Comparison of ENCODE assay signal across 1 cellular context in the genomic region with DNA sequence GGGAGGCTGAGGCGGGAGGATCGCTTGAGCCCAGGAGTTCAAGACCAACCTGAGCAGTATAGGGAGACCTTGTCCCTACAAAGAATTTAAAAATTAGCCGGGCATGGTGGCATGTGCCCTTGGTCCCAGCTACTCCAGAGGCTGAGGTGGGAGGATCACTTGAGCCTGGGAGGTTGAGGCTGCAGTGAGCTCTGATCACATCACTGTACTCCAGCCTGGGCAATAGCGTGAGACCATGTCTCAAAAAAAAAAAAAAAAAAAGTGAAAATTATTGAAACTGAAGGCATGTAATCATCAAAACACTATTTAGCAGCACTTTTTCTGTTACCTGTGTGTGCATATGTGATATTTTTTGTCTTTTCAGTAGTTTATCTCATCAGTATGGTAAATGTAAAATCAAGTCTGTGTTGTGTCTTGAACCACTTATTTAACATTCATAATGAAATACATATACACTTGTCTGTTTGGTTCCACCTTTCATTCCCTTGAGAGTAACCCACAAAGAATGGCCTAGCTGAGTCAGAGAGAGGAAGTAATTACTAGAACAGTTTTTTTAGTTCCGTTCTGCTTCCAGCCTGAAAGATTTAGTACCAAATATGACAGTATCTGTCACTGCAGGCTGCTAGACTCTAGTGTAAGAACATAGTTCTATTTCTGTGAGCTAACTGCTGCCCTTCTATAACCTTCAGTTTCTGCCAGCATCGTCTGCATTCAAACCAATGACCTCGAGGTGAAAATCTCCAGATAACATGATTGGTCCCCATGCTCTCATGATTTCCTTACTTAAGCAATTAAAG.
A peak's percentile ranks its signal among the peaks of the same experiment; 100 is the strongest.
TF ChIP-seq lines count a peak whose summit lies in the region.

No MANE protein-coding gene starts in this region.

TF ChIP-seq in K562, 482 proteins besides CTCF, POLR2A, EP300 and RAD21 (continued from another document and continues in another):
- TF ChIP-seq, protein P1, sequence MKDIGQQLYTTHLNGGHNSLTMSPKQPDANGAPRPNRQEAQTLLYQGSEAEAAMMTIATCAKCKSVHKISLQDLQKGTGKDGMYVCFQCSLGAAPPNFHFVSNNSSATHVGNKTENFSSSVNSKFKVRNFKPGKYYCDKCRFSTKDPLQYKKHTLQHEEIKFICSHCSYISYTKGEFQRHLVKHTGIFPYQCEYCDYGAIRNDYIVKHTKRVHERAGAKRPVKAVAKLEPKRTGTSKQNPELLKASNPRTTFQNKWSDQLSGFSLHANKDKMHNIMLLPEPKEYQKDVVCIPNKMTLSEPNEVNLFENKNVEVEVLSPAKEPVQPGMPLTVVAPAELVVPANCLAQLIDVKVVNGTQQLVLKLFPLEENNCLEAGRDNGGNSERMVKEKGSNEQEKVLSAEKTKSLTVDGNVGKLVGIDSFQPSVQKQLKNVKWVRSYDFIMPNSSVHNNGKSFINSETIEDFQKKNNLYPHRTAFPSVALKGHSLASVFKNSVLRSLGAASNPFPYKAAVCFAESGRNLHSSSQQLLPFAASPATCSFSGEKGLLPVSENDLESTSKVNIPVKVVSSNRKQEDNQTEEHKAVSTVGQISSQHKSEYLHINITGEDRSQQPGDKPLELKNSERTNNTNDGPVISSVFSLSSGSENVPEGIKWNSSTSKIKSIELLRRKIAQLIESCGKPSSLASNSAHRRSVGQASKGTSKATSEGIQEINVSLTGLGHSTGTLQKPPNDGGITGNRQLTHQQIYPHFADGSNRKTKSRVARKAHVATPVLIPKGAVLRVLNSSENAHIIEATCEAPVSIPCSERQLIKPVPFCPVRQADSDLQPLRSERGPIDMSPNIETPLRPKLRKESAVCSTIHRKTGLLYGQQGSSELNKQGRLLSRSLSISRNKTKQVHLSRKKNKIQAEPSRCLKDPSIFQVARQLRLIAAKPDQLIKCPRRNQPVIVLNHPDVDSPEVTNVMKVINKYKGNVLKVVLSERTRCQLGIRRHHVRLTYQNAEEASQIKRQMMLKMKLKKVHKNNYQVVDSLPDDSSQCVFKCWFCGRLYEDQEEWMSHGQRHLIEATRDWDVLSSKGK (CRISPR knock-in tag; IDR thresholded peaks at IDR 0.05), result no peak
- TF ChIP-seq ZNF41 (CRISPR knock-in tag; conservative IDR thresholded peaks at IDR 0.05) (no peak), CBX5 (IDR thresholded peaks at IDR 0.05; ENCODE audit: borderline replicate concordance, low read depth) (no peak), ZNF316 (IDR thresholded peaks at IDR 0.05) (no peak), ZNF175 (CRISPR knock-in tag; IDR thresholded peaks at IDR 0.05; ENCODE audit: low read depth) (no peak), SIN3A (IDR thresholded peaks at IDR 0.05; ENCODE audit: borderline replicate concordance in 2 of 2, control insufficient read depth in 1 of 2, low read depth in 2 of 2, low read length in 2 of 2) (no peak), BCL6 (CRISPR knock-in tag; IDR thresholded peaks at IDR 0.05) (no peak), TCF3 (CRISPR knock-in tag; IDR thresholded peaks at IDR 0.05) (peak; percentile 88), HDAC3 (IDR thresholded peaks at IDR 0.05; ENCODE audit: borderline replicate concordance, partially characterized antibody) (peak; percentile 31), FOS (IDR thresholded peaks at IDR 0.05; ENCODE audit: extremely low read depth, insufficient read length) (no peak), MED1 (CRISPR knock-in tag; IDR thresholded peaks at IDR 0.05; ENCODE audit: borderline replicate concordance) (no peak), HEY1 (CRISPR knock-in tag; IDR thresholded peaks at IDR 0.05; ENCODE audit: borderline replicate concordance) (no peak), RB1 (IDR thresholded peaks at IDR 0.05; ENCODE audit: low read depth) (no peak), MTA3 (IDR thresholded peaks at IDR 0.05; ENCODE audit: borderline replicate concordance) (no peak), ZNF830 (CRISPR knock-in tag; IDR thresholded peaks at IDR 0.05) (no peak), CBFA2T2 (conservative IDR thresholded peaks at IDR 0.05) (no peak; the same call in 1 of the 2 replicates), ZFP36 (IDR thresholded peaks at IDR 0.05; ENCODE audit: low read depth, low read length, partially characterized antibody) (no peak), POLR2G (IDR thresholded peaks at IDR 0.05; ENCODE audit: low read depth, low read length) (no peak), ZC3H8 (IDR thresholded peaks at IDR 0.05) (no peak), ZNF717 (CRISPR knock-in tag; IDR thresholded peaks at IDR 0.05) (no peak), ERF (CRISPR knock-in tag; IDR thresholded peaks at IDR 0.05) (no peak), MEIS2 (IDR thresholded peaks at IDR 0.05; ENCODE audit: partially characterized antibody) (peak; percentile 99), NFE2 (IDR thresholded peaks at IDR 0.05; ENCODE audit: low read depth) (peak; percentile 55), ELF2 (CRISPR knock-in tag; IDR thresholded peaks at IDR 0.05) (no peak), SMARCC2 (IDR thresholded peaks at IDR 0.05; ENCODE audit: low read depth) (peak; percentile 79; the same call in 1 of the 2 replicates), RBM39 (optimal IDR thresholded peaks at IDR 0.05; ENCODE audit: low read depth, low read length) (no peak), ZNF583 (CRISPR knock-in tag; IDR thresholded peaks at IDR 0.05) (no peak), SMAD1 (IDR thresholded peaks at IDR 0.05; ENCODE audit: low read depth, low read length, partially characterized antibody) (no peak), ARNT (IDR thresholded peaks at IDR 0.05) (peak in 1 of 2 experiments; percentile 57; a peak in 1 of 4 replicates), NCOA2 (IDR thresholded peaks at IDR 0.05; ENCODE audit: partially characterized antibody in 2 of 2) (peak in 1 of 2 experiments; percentile 42), FIP1L1 (IDR thresholded peaks at IDR 0.05; ENCODE audit: low read depth, low read length, poor library complexity, severe bottlenecking) (no peak), RFX7 (CRISPR knock-in tag; IDR thresholded peaks at IDR 0.05) (no peak), HMGN3 (IDR thresholded peaks at IDR 0.05; ENCODE audit: borderline replicate concordance, extremely low read depth, insufficient read length, low read depth, low read length) (no peak), RFX1 (IDR thresholded peaks at IDR 0.05) (no peak), NFATC3 (IDR thresholded peaks at IDR 0.05) (no peak)
- TF ChIP-seq, protein P2, sequence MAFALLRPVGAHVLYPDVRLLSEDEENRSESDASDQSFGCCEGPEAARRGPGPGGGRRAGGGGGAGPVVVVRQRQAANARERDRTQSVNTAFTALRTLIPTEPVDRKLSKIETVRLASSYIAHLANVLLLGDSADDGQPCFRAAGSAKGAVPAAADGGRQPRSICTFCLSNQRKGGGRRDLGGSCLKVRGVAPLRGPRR (CRISPR knock-in tag; IDR thresholded peaks at IDR 0.05), result no peak
- TF ChIP-seq, protein P3, sequence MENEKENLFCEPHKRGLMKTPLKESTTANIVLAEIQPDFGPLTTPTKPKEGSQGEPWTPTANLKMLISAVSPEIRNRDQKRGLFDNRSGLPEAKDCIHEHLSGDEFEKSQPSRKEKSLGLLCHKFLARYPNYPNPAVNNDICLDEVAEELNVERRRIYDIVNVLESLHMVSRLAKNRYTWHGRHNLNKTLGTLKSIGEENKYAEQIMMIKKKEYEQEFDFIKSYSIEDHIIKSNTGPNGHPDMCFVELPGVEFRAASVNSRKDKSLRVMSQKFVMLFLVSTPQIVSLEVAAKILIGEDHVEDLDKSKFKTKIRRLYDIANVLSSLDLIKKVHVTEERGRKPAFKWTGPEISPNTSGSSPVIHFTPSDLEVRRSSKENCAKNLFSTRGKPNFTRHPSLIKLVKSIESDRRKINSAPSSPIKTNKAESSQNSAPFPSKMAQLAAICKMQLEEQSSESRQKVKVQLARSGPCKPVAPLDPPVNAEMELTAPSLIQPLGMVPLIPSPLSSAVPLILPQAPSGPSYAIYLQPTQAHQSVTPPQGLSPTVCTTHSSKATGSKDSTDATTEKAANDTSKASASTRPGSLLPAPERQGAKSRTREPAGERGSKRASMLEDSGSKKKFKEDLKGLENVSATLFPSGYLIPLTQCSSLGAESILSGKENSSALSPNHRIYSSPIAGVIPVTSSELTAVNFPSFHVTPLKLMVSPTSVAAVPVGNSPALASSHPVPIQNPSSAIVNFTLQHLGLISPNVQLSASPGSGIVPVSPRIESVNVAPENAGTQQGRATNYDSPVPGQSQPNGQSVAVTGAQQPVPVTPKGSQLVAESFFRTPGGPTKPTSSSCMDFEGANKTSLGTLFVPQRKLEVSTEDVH (IDR thresholded peaks at IDR 0.05; ENCODE audit: low read depth, partially characterized antibody), result no peak
- TF ChIP-seq, protein P4, sequence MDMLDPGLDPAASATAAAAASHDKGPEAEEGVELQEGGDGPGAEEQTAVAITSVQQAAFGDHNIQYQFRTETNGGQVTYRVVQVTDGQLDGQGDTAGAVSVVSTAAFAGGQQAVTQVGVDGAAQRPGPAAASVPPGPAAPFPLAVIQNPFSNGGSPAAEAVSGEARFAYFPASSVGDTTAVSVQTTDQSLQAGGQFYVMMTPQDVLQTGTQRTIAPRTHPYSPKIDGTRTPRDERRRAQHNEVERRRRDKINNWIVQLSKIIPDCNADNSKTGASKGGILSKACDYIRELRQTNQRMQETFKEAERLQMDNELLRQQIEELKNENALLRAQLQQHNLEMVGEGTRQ (CRISPR knock-in tag; IDR thresholded peaks at IDR 0.05), result no peak
- TF ChIP-seq, protein P5, sequence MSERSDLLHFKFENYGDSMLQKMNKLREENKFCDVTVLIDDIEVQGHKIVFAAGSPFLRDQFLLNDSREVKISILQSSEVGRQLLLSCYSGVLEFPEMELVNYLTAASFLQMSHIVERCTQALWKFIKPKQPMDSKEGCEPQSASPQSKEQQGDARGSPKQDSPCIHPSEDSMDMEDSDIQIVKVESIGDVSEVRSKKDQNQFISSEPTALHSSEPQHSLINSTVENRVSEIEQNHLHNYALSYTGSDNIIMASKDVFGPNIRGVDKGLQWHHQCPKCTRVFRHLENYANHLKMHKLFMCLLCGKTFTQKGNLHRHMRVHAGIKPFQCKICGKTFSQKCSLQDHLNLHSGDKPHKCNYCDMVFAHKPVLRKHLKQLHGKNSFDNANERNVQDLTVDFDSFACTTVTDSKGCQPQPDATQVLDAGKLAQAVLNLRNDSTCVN (CRISPR knock-in tag; IDR thresholded peaks at IDR 0.05), result no peak
- TF ChIP-seq, protein P6, sequence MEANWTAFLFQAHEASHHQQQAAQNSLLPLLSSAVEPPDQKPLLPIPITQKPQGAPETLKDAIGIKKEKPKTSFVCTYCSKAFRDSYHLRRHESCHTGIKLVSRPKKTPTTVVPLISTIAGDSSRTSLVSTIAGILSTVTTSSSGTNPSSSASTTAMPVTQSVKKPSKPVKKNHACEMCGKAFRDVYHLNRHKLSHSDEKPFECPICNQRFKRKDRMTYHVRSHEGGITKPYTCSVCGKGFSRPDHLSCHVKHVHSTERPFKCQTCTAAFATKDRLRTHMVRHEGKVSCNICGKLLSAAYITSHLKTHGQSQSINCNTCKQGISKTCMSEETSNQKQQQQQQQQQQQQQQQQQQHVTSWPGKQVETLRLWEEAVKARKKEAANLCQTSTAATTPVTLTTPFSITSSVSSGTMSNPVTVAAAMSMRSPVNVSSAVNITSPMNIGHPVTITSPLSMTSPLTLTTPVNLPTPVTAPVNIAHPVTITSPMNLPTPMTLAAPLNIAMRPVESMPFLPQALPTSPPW (CRISPR knock-in tag; IDR thresholded peaks at IDR 0.05), result peak; percentile 23; the same call in 1 of the 2 replicates
- TF ChIP-seq, protein P7, sequence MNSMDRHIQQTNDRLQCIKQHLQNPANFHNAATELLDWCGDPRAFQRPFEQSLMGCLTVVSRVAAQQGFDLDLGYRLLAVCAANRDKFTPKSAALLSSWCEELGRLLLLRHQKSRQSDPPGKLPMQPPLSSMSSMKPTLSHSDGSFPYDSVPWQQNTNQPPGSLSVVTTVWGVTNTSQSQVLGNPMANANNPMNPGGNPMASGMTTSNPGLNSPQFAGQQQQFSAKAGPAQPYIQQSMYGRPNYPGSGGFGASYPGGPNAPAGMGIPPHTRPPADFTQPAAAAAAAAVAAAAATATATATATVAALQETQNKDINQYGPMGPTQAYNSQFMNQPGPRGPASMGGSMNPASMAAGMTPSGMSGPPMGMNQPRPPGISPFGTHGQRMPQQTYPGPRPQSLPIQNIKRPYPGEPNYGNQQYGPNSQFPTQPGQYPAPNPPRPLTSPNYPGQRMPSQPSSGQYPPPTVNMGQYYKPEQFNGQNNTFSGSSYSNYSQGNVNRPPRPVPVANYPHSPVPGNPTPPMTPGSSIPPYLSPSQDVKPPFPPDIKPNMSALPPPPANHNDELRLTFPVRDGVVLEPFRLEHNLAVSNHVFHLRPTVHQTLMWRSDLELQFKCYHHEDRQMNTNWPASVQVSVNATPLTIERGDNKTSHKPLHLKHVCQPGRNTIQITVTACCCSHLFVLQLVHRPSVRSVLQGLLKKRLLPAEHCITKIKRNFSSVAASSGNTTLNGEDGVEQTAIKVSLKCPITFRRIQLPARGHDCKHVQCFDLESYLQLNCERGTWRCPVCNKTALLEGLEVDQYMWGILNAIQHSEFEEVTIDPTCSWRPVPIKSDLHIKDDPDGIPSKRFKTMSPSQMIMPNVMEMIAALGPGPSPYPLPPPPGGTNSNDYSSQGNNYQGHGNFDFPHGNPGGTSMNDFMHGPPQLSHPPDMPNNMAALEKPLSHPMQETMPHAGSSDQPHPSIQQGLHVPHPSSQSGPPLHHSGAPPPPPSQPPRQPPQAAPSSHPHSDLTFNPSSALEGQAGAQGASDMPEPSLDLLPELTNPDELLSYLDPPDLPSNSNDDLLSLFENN (IDR thresholded peaks at IDR 0.05; ENCODE audit: low read depth in 2 of 2, low read length in 2 of 2), result peak in 1 of 2 experiments; percentile 83; a peak in 2 of 4 replicates
- TF ChIP-seq, protein P8, sequence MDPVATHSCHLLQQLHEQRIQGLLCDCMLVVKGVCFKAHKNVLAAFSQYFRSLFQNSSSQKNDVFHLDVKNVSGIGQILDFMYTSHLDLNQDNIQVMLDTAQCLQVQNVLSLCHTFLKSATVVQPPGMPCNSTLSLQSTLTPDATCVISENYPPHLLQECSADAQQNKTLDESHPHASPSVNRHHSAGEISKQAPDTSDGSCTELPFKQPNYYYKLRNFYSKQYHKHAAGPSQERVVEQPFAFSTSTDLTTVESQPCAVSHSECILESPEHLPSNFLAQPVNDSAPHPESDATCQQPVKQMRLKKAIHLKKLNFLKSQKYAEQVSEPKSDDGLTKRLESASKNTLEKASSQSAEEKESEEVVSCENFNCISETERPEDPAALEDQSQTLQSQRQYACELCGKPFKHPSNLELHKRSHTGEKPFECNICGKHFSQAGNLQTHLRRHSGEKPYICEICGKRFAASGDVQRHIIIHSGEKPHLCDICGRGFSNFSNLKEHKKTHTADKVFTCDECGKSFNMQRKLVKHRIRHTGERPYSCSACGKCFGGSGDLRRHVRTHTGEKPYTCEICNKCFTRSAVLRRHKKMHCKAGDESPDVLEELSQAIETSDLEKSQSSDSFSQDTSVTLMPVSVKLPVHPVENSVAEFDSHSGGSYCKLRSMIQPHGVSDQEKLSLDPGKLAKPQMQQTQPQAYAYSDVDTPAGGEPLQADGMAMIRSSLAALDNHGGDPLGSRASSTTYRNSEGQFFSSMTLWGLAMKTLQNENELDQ (CRISPR knock-in tag; IDR thresholded peaks at IDR 0.05; ENCODE audit: borderline replicate concordance), result no peak
